6 cellular contexts compared by ENCODE assay signal in the genomic region with DNA sequence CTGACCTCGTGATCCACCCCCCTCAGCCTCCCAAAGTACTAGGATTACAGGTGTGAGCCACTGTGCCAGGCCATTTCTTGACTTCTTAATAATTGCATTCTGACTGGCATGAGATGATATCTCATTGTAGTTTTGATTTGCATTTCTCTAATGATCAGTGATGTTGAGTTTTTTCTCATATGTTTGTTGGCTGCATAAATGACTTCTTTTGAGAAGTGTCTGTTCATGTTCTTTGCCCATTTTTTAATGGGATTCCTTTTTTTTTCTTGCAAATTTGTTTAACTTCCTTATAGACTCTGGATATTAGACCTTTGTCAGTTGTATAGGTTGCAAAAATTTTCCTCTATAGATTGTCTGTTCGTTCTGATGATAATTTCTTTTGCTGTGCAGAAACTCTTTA. TPM values are rescaled to one million over a fixed set of nuclear protein-coding genes. Genes with fewer than 3 reads are reported as not detected.
"Had no signal": no experiment of that assay in that cellular context is flagged by ENCODE, and none has a peak within 500 bp of the region (broad histone marks: within the 10 kb centered on the region; RNA-seq: fewer than 3 reads in every experiment).

No MANE protein-coding gene starts in this region.

RNA-seq across cellular contexts. Expression of a gene that starts 7.4 kb away (rescaled TPM):
- total RNA-seq: naive thymus-derived CD4-positive, alpha-beta T cell; naive thymus-derived CD8-positive, alpha-beta T cell; natural killer cell; occipital lobe; osteocyte had no signal
- polyA plus RNA-seq: naive thymus-derived CD4-positive, alpha-beta T cell; naive thymus-derived CD8-positive, alpha-beta T cell; neural cell had no signal
